ENCODE assay signal across 2 cellular contexts in the genomic region with DNA sequence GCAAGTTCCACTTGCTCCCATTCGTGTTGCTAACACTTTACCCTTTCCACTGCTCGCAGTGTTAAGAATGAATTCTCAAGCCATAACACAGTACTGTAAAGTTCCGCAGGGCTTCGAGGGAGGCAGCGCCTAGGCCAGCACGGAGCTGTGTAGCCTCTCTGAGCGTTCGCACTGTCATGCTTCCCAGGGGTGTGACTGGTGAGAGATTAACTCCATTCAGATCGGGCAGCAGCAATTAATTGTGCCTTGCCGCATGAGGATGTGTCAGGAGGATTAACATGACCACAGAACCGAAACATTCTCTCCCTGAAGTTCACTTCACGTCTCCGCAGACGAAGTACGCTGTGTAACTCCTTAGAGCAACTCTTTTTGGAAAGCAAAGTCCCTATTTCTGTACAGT.
TF ChIP-seq lines count a peak whose summit lies in the region.

No MANE protein-coding gene starts in this region.

TF ChIP-seq in IMR-90, 13 proteins besides CTCF, POLR2A, EP300 and RAD21:
- TF ChIP-seq NFE2L2 (IDR thresholded peaks at IDR 0.05; ENCODE audit: low read depth, low read length) (no peak), MAZ (IDR thresholded peaks at IDR 0.05; ENCODE audit: borderline replicate concordance, low read depth, low read length) (no peak), MXI1 (IDR thresholded peaks at IDR 0.05; ENCODE audit: borderline replicate concordance, low read depth, low read length) (no peak), MAFK (IDR thresholded peaks at IDR 0.05; ENCODE audit: low read depth, low read length) (no peak), BHLHE40 (IDR thresholded peaks at IDR 0.05; ENCODE audit: low read depth, low read length) (no peak), CHD1 (IDR thresholded peaks at IDR 0.05; ENCODE audit: low read depth, low read length) (no peak)

TF ChIP-seq in K562, 482 proteins besides CTCF, POLR2A, EP300 and RAD21:
- TF ChIP-seq BHLHE40 (IDR thresholded peaks at IDR 0.05; ENCODE audit: low read length) (0 out of 2 replicates have a peak, but pooled peaks have one; percentile 13), E4F1 (CRISPR knock-in tag; IDR thresholded peaks at IDR 0.05; ENCODE audit: borderline replicate concordance) (no peak), ZNF134 (CRISPR knock-in tag; conservative IDR thresholded peaks at IDR 0.05) (no peak)
- TF ChIP-seq, protein P1, sequence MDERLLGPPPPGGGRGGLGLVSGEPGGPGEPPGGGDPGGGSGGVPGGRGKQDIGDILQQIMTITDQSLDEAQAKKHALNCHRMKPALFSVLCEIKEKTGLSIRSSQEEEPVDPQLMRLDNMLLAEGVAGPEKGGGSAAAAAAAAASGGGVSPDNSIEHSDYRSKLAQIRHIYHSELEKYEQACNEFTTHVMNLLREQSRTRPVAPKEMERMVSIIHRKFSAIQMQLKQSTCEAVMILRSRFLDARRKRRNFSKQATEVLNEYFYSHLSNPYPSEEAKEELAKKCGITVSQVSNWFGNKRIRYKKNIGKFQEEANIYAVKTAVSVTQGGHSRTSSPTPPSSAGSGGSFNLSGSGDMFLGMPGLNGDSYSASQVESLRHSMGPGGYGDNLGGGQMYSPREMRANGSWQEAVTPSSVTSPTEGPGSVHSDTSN (CRISPR knock-in tag; IDR thresholded peaks at IDR 0.05; ENCODE audit: low read depth), result no peak
- TF ChIP-seq, protein P1 (tag; conservative IDR thresholded peaks at IDR 0.05; ENCODE audit: low read depth), result peak; percentile 37; the same call in 1 of the 2 replicates
